In the genomic region with DNA sequence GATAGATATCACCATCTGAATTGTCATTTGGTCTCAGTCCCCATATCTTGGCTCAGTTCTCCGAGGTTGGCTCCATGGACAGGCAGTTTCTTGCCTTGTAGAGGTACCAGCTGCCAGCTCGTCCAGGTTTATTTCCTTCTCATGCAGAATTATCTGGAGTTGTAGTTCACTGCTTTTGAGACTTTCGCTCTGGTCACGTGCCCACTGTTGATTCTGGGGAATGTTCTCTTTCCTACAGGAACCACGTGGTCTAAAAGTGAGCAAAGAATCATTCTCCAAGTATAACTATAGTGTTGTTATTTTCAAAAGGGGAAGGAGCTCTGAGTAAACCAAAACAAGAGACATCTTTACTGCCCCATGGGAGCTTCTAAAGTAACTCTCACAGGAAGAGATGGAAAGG, we compare ENCODE assay signal across 1 cellular context.
TF ChIP-seq lines count a peak whose summit lies in the region.

No MANE protein-coding gene starts in this region.

TF ChIP-seq in GM23338, 12 proteins besides CTCF, POLR2A, EP300 and RAD21:
- TF ChIP-seq ZNF462 (CRISPR knock-in tag; IDR thresholded peaks at IDR 0.05) = no peak
- no peak for TF ChIP-seq POLR2AphosphoS5 (IDR thresholded peaks at IDR 0.05; ENCODE audit: low read depth)
- no peak for TF ChIP-seq CREB1 (CRISPR knock-in tag; IDR thresholded peaks at IDR 0.05; ENCODE audit: low read depth)
- no peak for TF ChIP-seq ZNF114 (CRISPR knock-in tag; IDR thresholded peaks at IDR 0.05)
- TF ChIP-seq, protein P1, sequence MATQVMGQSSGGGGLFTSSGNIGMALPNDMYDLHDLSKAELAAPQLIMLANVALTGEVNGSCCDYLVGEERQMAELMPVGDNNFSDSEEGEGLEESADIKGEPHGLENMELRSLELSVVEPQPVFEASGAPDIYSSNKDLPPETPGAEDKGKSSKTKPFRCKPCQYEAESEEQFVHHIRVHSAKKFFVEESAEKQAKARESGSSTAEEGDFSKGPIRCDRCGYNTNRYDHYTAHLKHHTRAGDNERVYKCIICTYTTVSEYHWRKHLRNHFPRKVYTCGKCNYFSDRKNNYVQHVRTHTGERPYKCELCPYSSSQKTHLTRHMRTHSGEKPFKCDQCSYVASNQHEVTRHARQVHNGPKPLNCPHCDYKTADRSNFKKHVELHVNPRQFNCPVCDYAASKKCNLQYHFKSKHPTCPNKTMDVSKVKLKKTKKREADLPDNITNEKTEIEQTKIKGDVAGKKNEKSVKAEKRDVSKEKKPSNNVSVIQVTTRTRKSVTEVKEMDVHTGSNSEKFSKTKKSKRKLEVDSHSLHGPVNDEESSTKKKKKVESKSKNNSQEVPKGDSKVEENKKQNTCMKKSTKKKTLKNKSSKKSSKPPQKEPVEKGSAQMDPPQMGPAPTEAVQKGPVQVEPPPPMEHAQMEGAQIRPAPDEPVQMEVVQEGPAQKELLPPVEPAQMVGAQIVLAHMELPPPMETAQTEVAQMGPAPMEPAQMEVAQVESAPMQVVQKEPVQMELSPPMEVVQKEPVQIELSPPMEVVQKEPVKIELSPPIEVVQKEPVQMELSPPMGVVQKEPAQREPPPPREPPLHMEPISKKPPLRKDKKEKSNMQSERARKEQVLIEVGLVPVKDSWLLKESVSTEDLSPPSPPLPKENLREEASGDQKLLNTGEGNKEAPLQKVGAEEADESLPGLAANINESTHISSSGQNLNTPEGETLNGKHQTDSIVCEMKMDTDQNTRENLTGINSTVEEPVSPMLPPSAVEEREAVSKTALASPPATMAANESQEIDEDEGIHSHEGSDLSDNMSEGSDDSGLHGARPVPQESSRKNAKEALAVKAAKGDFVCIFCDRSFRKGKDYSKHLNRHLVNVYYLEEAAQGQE (IDR thresholded peaks at IDR 0.05; ENCODE audit: unreplicated experiment) = no peak
- no peak for TF ChIP-seq STAT1 (IDR thresholded peaks at IDR 0.05; ENCODE audit: unreplicated experiment)
- no peak for TF ChIP-seq EZH2 (IDR thresholded peaks at IDR 0.05; ENCODE audit: low read depth, unreplicated experiment)
- TF ChIP-seq JUNB (IDR thresholded peaks at IDR 0.05; ENCODE audit: unreplicated experiment) = no peak
- no peak for TF ChIP-seq NANOG (IDR thresholded peaks at IDR 0.05; ENCODE audit: borderline replicate concordance)
- TF ChIP-seq EZH2phosphoT487 (IDR thresholded peaks at IDR 0.05; ENCODE audit: unreplicated experiment) = no peak
- TF ChIP-seq, protein P2, sequence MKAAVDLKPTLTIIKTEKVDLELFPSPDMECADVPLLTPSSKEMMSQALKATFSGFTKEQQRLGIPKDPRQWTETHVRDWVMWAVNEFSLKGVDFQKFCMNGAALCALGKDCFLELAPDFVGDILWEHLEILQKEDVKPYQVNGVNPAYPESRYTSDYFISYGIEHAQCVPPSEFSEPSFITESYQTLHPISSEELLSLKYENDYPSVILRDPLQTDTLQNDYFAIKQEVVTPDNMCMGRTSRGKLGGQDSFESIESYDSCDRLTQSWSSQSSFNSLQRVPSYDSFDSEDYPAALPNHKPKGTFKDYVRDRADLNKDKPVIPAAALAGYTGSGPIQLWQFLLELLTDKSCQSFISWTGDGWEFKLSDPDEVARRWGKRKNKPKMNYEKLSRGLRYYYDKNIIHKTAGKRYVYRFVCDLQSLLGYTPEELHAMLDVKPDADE (IDR thresholded peaks at IDR 0.05) = no peak
- no peak for TF ChIP-seq ZNF331 (CRISPR knock-in tag; IDR thresholded peaks at IDR 0.05; ENCODE audit: low read depth)
